2 cellular contexts compared by ENCODE assay signal in the genomic region with DNA sequence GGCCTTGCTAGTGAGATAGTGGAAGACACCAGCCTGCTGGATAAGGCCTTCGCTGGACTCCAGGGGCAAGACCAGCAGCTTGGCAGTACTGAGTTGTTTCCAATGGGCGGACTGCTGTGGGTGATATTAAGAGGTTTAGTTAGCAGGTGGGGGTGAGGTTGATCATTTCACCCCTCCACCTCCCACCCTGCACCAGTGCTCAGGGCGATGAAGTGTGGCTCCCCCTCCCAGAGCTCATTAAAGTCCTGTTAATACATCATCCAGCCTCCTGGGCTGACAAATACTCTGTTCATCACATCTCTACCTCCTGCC.
TF ChIP-seq lines count a peak whose summit lies in the region.

No MANE protein-coding gene starts in this region.

TF ChIP-seq in IMR-90, 13 proteins besides CTCF, POLR2A, EP300 and RAD21:
- TF ChIP-seq BHLHE40 (IDR thresholded peaks at IDR 0.05; ENCODE audit: low read depth, low read length) (no peak), CEBPB (IDR thresholded peaks at IDR 0.05; ENCODE audit: low read depth, low read length) (no peak), SMC3 (IDR thresholded peaks at IDR 0.05; ENCODE audit: low read depth, low read length) (no peak), MAZ (IDR thresholded peaks at IDR 0.05; ENCODE audit: borderline replicate concordance, low read depth, low read length) (no peak), MXI1 (IDR thresholded peaks at IDR 0.05; ENCODE audit: borderline replicate concordance, low read depth, low read length) (no peak), MAFK (IDR thresholded peaks at IDR 0.05; ENCODE audit: low read depth, low read length) (no peak), CHD1 (IDR thresholded peaks at IDR 0.05; ENCODE audit: low read depth, low read length) (no peak), RCOR1 (IDR thresholded peaks at IDR 0.05; ENCODE audit: insufficient replicate concordance, low read length) (no peak), FOS (IDR thresholded peaks at IDR 0.05; ENCODE audit: low read depth, low read length) (no peak), RFX5 (IDR thresholded peaks at IDR 0.05; ENCODE audit: low read depth, low read length) (no peak), NFE2L2 (IDR thresholded peaks at IDR 0.05; ENCODE audit: low read depth, low read length) (no peak)
- TF ChIP-seq, protein P1, sequence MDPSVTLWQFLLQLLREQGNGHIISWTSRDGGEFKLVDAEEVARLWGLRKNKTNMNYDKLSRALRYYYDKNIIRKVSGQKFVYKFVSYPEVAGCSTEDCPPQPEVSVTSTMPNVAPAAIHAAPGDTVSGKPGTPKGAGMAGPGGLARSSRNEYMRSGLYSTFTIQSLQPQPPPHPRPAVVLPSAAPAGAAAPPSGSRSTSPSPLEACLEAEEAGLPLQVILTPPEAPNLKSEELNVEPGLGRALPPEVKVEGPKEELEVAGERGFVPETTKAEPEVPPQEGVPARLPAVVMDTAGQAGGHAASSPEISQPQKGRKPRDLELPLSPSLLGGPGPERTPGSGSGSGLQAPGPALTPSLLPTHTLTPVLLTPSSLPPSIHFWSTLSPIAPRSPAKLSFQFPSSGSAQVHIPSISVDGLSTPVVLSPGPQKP (IDR thresholded peaks at IDR 0.05; ENCODE audit: borderline replicate concordance, low read depth, low read length), result no peak
- TF ChIP-seq, protein P2, sequence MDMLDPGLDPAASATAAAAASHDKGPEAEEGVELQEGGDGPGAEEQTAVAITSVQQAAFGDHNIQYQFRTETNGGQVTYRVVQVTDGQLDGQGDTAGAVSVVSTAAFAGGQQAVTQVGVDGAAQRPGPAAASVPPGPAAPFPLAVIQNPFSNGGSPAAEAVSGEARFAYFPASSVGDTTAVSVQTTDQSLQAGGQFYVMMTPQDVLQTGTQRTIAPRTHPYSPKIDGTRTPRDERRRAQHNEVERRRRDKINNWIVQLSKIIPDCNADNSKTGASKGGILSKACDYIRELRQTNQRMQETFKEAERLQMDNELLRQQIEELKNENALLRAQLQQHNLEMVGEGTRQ (IDR thresholded peaks at IDR 0.05; ENCODE audit: low read depth, low read length), result no peak

TF ChIP-seq in GM23338, 12 proteins besides CTCF, POLR2A, EP300 and RAD21:
- TF ChIP-seq POLR2AphosphoS5 (IDR thresholded peaks at IDR 0.05; ENCODE audit: low read depth) (no peak), NANOG (IDR thresholded peaks at IDR 0.05; ENCODE audit: borderline replicate concordance) (no peak), EZH2phosphoT487 (IDR thresholded peaks at IDR 0.05; ENCODE audit: unreplicated experiment) (no peak), ZNF331 (CRISPR knock-in tag; IDR thresholded peaks at IDR 0.05; ENCODE audit: low read depth) (no peak)
- TF ChIP-seq, protein P3, sequence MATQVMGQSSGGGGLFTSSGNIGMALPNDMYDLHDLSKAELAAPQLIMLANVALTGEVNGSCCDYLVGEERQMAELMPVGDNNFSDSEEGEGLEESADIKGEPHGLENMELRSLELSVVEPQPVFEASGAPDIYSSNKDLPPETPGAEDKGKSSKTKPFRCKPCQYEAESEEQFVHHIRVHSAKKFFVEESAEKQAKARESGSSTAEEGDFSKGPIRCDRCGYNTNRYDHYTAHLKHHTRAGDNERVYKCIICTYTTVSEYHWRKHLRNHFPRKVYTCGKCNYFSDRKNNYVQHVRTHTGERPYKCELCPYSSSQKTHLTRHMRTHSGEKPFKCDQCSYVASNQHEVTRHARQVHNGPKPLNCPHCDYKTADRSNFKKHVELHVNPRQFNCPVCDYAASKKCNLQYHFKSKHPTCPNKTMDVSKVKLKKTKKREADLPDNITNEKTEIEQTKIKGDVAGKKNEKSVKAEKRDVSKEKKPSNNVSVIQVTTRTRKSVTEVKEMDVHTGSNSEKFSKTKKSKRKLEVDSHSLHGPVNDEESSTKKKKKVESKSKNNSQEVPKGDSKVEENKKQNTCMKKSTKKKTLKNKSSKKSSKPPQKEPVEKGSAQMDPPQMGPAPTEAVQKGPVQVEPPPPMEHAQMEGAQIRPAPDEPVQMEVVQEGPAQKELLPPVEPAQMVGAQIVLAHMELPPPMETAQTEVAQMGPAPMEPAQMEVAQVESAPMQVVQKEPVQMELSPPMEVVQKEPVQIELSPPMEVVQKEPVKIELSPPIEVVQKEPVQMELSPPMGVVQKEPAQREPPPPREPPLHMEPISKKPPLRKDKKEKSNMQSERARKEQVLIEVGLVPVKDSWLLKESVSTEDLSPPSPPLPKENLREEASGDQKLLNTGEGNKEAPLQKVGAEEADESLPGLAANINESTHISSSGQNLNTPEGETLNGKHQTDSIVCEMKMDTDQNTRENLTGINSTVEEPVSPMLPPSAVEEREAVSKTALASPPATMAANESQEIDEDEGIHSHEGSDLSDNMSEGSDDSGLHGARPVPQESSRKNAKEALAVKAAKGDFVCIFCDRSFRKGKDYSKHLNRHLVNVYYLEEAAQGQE (IDR thresholded peaks at IDR 0.05; ENCODE audit: unreplicated experiment), result no peak
